ENCODE assay signal across 8 cellular contexts in genomic region chr2:28594369-28595108, GRCh38.
DNase-seq lines count a peak whose midpoint lies in the region; ATAC-seq and TF ChIP-seq lines count a peak whose summit lies in the region.

No MANE protein-coding gene starts in this region.

- no peaks in the 10 kb centered on the region for H3K27me3 ChIP-seq in ACC112 (ENCODE audit: insufficient read depth, low read length)
- no peaks in the 10 kb centered on the region for H3K27me3 ChIP-seq in KMS-11 (ENCODE audit: insufficient read depth, low read depth)
- H3K27me3 ChIP-seq in esophagus (ENCODE audit: control insufficient read depth in 1 of 2, insufficient read depth in 2 of 2, low read length in 2 of 2), result no peaks in the 10 kb centered on the region
- H3K27me3 ChIP-seq in mucosa of stomach (ENCODE audit: control insufficient read depth, insufficient read depth, low read length), result no peaks in the 10 kb centered on the region

- peak; percentile 85 for TF ChIP-seq CTCF in KMS-11 (conservative IDR thresholded peaks at IDR 0.05; ENCODE audit: low read depth, low read length)

- H3K9ac ChIP-seq in KMS-11 (no peak overlapping the region), mucosa of stomach (ENCODE audit: low read length) (peak overlapping the region; percentile 74)

- H3K4me3 ChIP-seq in ACC112 (ENCODE audit: low read depth, low read length) (no peak overlapping the region), KMS-11 (IDR thresholded peaks at IDR 0.05; ENCODE audit: insufficient read depth, low read depth, low read length) (no peak overlapping the region), esophagus (ENCODE audit: low read depth in 1 of 2, low read length in 2 of 2) (no peak overlapping the region), mucosa of stomach (ENCODE audit: low read length) (peak overlapping the region; percentile 14)

- 0 out of 2 replicates have a peak overlapping the region, but pooled peaks have one; percentile 3 for H3K4me2 ChIP-seq in KMS-11

- H2AFZ ChIP-seq in ACC112 (ENCODE audit: low read length, unreplicated experiment) (peak overlapping the region; percentile 74), KMS-11 (ENCODE audit: low read depth) (peak overlapping the region; percentile 60; the same call in 1 of the 2 replicates)

- WGBS in esophagus, 2 donors, result 22 to 27% methylated on average over 17 of the region's 17 CpGs

- H4K20me1 ChIP-seq in KMS-11 (ENCODE audit: insufficient read depth), result no peaks in the 10 kb centered on the region

- no peaks in the 10 kb centered on the region for H3K9me3 ChIP-seq in esophagus (ENCODE audit: control insufficient read depth in 2 of 2, insufficient read depth in 1 of 2, low read depth in 1 of 2, low read length in 1 of 2)
- H3K9me3 ChIP-seq in mucosa of stomach (ENCODE audit: control insufficient read depth, low read length), result no peaks in the 10 kb centered on the region

- peak; percentile 61 for ATAC-seq in GM19035 (IDR thresholded peaks at IDR 0.05; ENCODE audit: unreplicated experiment)

- H3K27ac ChIP-seq in ACC112 (ENCODE audit: low read depth, low read length), result no peak overlapping the region; the same call in 1 of the 2 replicates
- H3K27ac ChIP-seq in KMS-11, result no peak overlapping the region
- H3K27ac ChIP-seq in esophagus (ENCODE audit: low read depth in 2 of 2, low read length in 1 of 2), result peak overlapping the region; percentile 84 to 95

- DNase-seq in OCI-M2 (lab: John Stamatoyannopoulos, UW; ENCODE audit: unreplicated experiment) (peak; percentile 15), activated T-cell treated with anti-CD3 and anti-CD28 coated beads for 4 hours (peak; percentile 86)
- DNase-seq in stimulated activated CD8-positive, alpha-beta memory T cell treated with anti-CD3 and anti-CD28 coated beads, Interleukin-4, amount 100 ng/mL, for 24 hours (ENCODE audit: low read depth), result peak; percentile 75

- no peaks in the 10 kb centered on the region for H3K36me3 ChIP-seq in ACC112 (ENCODE audit: insufficient read depth, low read length)
- H3K36me3 ChIP-seq in KMS-11 (ENCODE audit: insufficient read depth), result no peaks in the 10 kb centered on the region
- no peaks in the 10 kb centered on the region for H3K36me3 ChIP-seq in esophagus (ENCODE audit: control insufficient read depth in 2 of 2, insufficient read depth in 2 of 2, low read length in 1 of 2)
- H3K36me3 ChIP-seq in mucosa of stomach (ENCODE audit: control insufficient read depth, insufficient read depth, low read length), result no peaks in the 10 kb centered on the region

- H3K4me1 ChIP-seq in ACC112 (ENCODE audit: control insufficient read depth, insufficient read depth, low read length, unreplicated experiment) (peaks cover 17% of the 10 kb centered on the region), KMS-11 (ENCODE audit: low read depth, poor library complexity, severe bottlenecking) (no peaks in the 10 kb centered on the region), esophagus (ENCODE audit: control insufficient read depth in 2 of 2, insufficient read depth in 2 of 2, low read length in 1 of 2) (peaks cover 3 to 7% of the 10 kb centered on the region in 2 donors), mucosa of stomach (ENCODE audit: control insufficient read depth, insufficient read depth, low read length) (peaks cover 21% of the 10 kb centered on the region)

- no peaks in the 10 kb centered on the region for H3K79me2 ChIP-seq in ACC112 (ENCODE audit: control insufficient read depth, insufficient read depth, low read length, unreplicated experiment)
- H3K79me2 ChIP-seq in KMS-11 (ENCODE audit: insufficient read depth, low read depth), result no peaks in the 10 kb centered on the region

Comparison
In these comparisons a context has a peak if more than half of its experiments do, and no peak if none do; other contexts are left out.
1. H3K27ac ChIP-seq: peak in esophagus (2 of 2); none in ACC112 (single experiment) and KMS-11 (single experiment).
2. DNase-seq: peak in every context shown above with its lines; median percentile 86 in activated T-cell treated with anti-CD3 and anti-CD28 coated beads for 4 hours; 75 in stimulated activated CD8-positive, alpha-beta memory T cell treated with anti-CD3 and anti-CD28 coated beads, Interleukin-4, amount 100 ng/mL, for 24 hours; 15 in OCI-M2.